17 cellular contexts compared by ENCODE assay signal in genomic region chr22:30883586-30884145, GRCh38.
"Had no signal": no experiment of that assay in that cellular context is flagged by ENCODE, and none has a peak within 500 bp of the region (broad histone marks: within the 10 kb centered on the region; RNA-seq: fewer than 3 reads in every experiment).

No MANE protein-coding gene starts in this region.

- ATAC-seq: gastroesophageal sphincter; left lobe of liver; naive thymus-derived CD4-positive, alpha-beta T cell; pancreas had no signal

- H3K4me3 ChIP-seq: colonic mucosa, esophagus squamous epithelium, gastroesophageal sphincter, pancreas, prostate gland, sigmoid colon, skin epidermis, stomach, thoracic aorta, transverse colon had no signal

- FAIRE-seq: pancreas had no signal

- H3K36me3 ChIP-seq: colonic mucosa, pancreas, prostate gland, sigmoid colon, thoracic aorta, transverse colon had no signal

- DNase-seq: colonic mucosa; dermis blood vessel endothelial cell; esophagus squamous epithelium; foreskin fibroblast; kidney glomerular epithelial cell; naive thymus-derived CD4-positive, alpha-beta T cell; sigmoid colon; stimulated activated CD4-positive, alpha-beta T cell treated with anti-CD3 and anti-CD28 coated beads, Interleukin-12 subunit alpha, Interleukin-12 subunit beta, amount 100 ng/mL, for 4 hours; stimulated activated naive CD4-positive, alpha-beta T cell; stomach; transverse colon had no signal

- H3K9me3 ChIP-seq: colonic mucosa, esophagus squamous epithelium, gastroesophageal sphincter, pancreas, prostate gland, sigmoid colon, stomach, thoracic aorta, transverse colon had no signal

- H3K4me1 ChIP-seq: colonic mucosa, gastroesophageal sphincter, pancreas, prostate gland, sigmoid colon, transverse colon had no signal

- H3K27me3 ChIP-seq: colonic mucosa, esophagus squamous epithelium, gastroesophageal sphincter, pancreas, sigmoid colon, stomach, transverse colon had no signal

- H3K27ac ChIP-seq: colonic mucosa, esophagus squamous epithelium, gastroesophageal sphincter, pancreas, prostate gland, sigmoid colon, skin epidermis, stomach, thoracic aorta, transverse colon had no signal
